Comparison of ENCODE assay signal across 8 cellular contexts in the genomic region with DNA sequence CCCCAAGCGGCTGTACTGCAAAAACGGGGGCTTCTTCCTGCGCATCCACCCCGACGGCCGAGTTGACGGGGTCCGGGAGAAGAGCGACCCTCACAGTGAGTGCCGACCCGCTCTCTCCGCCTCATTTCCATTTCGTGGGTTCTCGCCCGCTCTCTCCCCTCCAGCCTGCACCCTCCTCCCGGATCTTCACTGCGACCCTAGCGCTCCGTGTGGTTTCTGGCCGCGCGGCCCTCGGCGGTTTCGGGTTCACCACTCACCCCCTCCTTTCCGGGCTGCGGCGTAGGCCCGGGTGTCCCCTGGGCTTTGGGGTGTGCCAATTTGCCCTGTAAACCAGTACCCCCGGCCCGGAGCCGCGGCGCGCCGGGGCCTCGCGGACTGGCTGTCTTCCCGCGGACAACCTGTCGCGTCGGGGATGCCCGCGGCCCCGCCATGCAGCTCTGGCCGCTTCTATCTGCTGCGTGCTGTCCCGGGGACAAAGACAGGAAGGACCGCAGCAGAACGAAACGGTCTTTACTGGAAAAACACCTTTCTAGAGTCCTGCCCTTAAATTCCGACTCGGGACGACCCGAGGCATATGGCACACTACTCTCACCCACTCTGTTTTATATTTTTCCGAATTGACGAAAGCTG. TPM values are rescaled to one million over a fixed set of nuclear protein-coding genes. Genes with fewer than 3 reads are reported as not detected.
DNase-seq lines count a peak whose midpoint lies in the region; ATAC-seq and TF ChIP-seq lines count a peak whose summit lies in the region.

No MANE protein-coding gene starts in this region.

- peaks cover 28% of the 10 kb centered on the region for H3K4me1 ChIP-seq in mammary epithelial cell (ENCODE audit: insufficient read depth, low read length)
- peaks cover 0 to 23% (median 17%) of the 10 kb centered on the region in 6 donors for H3K4me1 ChIP-seq in spleen

- TF ChIP-seq CTCF in RWPE1 (conservative IDR thresholded peaks at IDR 0.05; ENCODE audit: low read depth), result no peak
- peak in 1 of 2 donors; percentile 16 for TF ChIP-seq CTCF in mammary epithelial cell (conservative IDR thresholded peaks at IDR 0.05 in 1 of 2, IDR thresholded peaks at IDR 0.05 in 1 of 2; ENCODE audit: extremely low read depth in 1 of 2, insufficient read depth in 1 of 2, low read depth in 1 of 2, low read length in 2 of 2)
- no peak for TF ChIP-seq CTCF in spleen (IDR thresholded peaks at IDR 0.05 in 8 of 11, conservative IDR thresholded peaks at IDR 0.05 in 3 of 11)

- H3K27me3 ChIP-seq in mammary epithelial cell (ENCODE audit: insufficient read depth, low read length) (no peaks in the 10 kb centered on the region), spleen (replicated peaks in 1 of 7) (peaks cover 0 to 94% (median 75%) of the 10 kb centered on the region in 7 donors)

- BruUV-seq in mammary epithelial cell (replicated peaks; lab: Mats Ljungman, UMichigan), result TSS peak; percentile 86

- H3K36me3 ChIP-seq in mammary epithelial cell (ENCODE audit: insufficient read depth, low read length) (no peaks in the 10 kb centered on the region), spleen (no peaks in the 10 kb centered on the region)

- H4K20me1 ChIP-seq in mammary epithelial cell (ENCODE audit: insufficient read depth, low read length), result no peaks in the 10 kb centered on the region

- H3K4me2 ChIP-seq in mammary epithelial cell (ENCODE audit: insufficient read depth, low read depth, low read length), result peak overlapping the region; percentile 84

- peak; percentile 52 for DNase-seq in COLO668 (lab: John Stamatoyannopoulos, UW; ENCODE audit: unreplicated experiment)
- peak; percentile 41 for DNase-seq in RWPE1 (ENCODE audit: low spot score)
- DNase-seq in mammary epithelial cell, result peak; percentile 42
- DNase-seq in immature natural killer cell, result peak; percentile 35 to 50 (median 44)
- peak; percentile 81 for DNase-seq in spleen
- DNase-seq in NOMO-1 (lab: John Stamatoyannopoulos, UW; ENCODE audit: unreplicated experiment in 2 of 2), result no peak

- in situ Hi-C loops in GM18951 (cut with MboI; ENCODE audit: low sequenced_read_pairs, unreplicated experiment) (no loop called here), mammary epithelial cell (cut with MboI; ENCODE audit: low sequenced_read_pairs in 2 of 2) (loop anchor here in 1 of 2 donors (10.0 kb wide), 1 partner anchor 63 kb away; no protein-coding TSS in a partner anchor)

- H3K27ac Mint-ChIP-seq in immature natural killer cell, result peak overlapping the region in 1 of 6 donors; percentile 36

- peak; percentile 52 for ATAC-seq in HG03097 (IDR thresholded peaks at IDR 0.05; ENCODE audit: low FRiP score, unreplicated experiment)

- H3K27me3 Mint-ChIP-seq in immature natural killer cell (ENCODE audit: low read depth in 3 of 3), result peaks cover 20 to 36% (median 34%) of the 10 kb centered on the region in 3 donors

- POLR2A ChIA-PET in RWPE1 (lab: Yijun Ruan, JAX; ENCODE audit: low non-redundant PET), result no interaction called here

- no peaks in the 10 kb centered on the region for H3K36me3 Mint-ChIP-seq in immature natural killer cell

- dilution Hi-C loops in mammary epithelial cell (cut with HindIII; ENCODE audit: low sequenced_read_pairs), result no loop called here

- peak overlapping the region; percentile 77 for H3K27ac ChIP-seq in RWPE1
- H3K27ac ChIP-seq in mammary epithelial cell (ENCODE audit: insufficient read depth, low read depth, low read length), result peak overlapping the region; percentile 59
- peak overlapping the region in 6 of 8 donors; percentile 0 to 45 (median 25) for H3K27ac ChIP-seq in spleen

- peak overlapping the region; percentile 79 to 89 (median 86) for H3K4me3 Mint-ChIP-seq in immature natural killer cell

- intact Hi-C loops in mammary epithelial cell (cut with micrococcal nuclease), result loop anchor here (5.0 kb wide), 1 partner anchor 40 kb away; no protein-coding TSS in a partner anchor
- intact Hi-C loops in spleen (cut with DNase I; ENCODE audit: low total_unique reads), result no loop called here

- H3K4me3 ChIP-seq in mammary epithelial cell (replicated peaks in 1 of 3; ENCODE audit: insufficient read depth in 1 of 3, low read depth in 2 of 3, low read length in 3 of 3) (peak overlapping the region; percentile 88 to 94 (median 92)), spleen (peak overlapping the region; percentile 41 to 78 (median 56))

- H3K9me3 ChIP-seq in mammary epithelial cell (replicated peaks; ENCODE audit: insufficient read depth, low read length) (no peaks in the 10 kb centered on the region), spleen (no peaks in the 10 kb centered on the region)

- CTCF ChIA-PET in RWPE1 (lab: Yijun Ruan, JAX), result interaction anchor here (1.7 kb wide), 1 partner anchor 70 kb away, joined by 5 read pairs; no protein-coding TSS in a partner anchor
- CTCF ChIA-PET in mammary epithelial cell (lab: Charles Lee; ENCODE audit: low non-redundant PET), result no interaction called here

- WGBS in mammary epithelial cell (ENCODE audit: low coverage, missing lambda C conversion rate), result 2% methylated on average over 46 of the region's 58 CpGs
- 0 to 1% (median 1%) methylated on average over 50 to 58 of the region's 58 CpGs for WGBS in spleen, 5 donors

- H3K4me1 Mint-ChIP-seq in immature natural killer cell, result peaks cover 12 to 20% of the 10 kb centered on the region in 2 donors

- H3K9ac ChIP-seq in mammary epithelial cell (ENCODE audit: insufficient read depth, low read length), result peak overlapping the region; percentile 70

- H3K9me3 Mint-ChIP-seq in immature natural killer cell, result no peaks in the 10 kb centered on the region

- peak overlapping the region; percentile 97 for H2AFZ ChIP-seq in mammary epithelial cell (ENCODE audit: low read depth, low read length)

- peak; percentile 45 for TF ChIP-seq POLR2A in GM18951 (IDR thresholded peaks at IDR 0.05; ENCODE audit: extremely low read depth, insufficient read depth, insufficient read length)
- TF ChIP-seq POLR2A in spleen (IDR thresholded peaks at IDR 0.05), result no peak

- H3K79me2 ChIP-seq in mammary epithelial cell (ENCODE audit: insufficient read depth, low read length), result peaks cover 47% of the 10 kb centered on the region

RNA-seq across cellular contexts. Expression of a gene that starts 0.7 kb away (rescaled TPM):
- 10 to 100 TPM; 17.3 to 30.6 TPM for total RNA-seq in mammary epithelial cell
- 3.7 TPM for polyA plus RNA-seq in mammary epithelial cell
- polyA minus RNA-seq in mammary epithelial cell, result 7.7 TPM
- polyA plus RNA-seq in immature natural killer cell, result not detected
- total RNA-seq in spleen, result 1 to 10 TPM; 1.1 to 3.1 (median 2.6) TPM
- polyA plus RNA-seq in spleen, result under 1 TPM; 0.48 to 0.96 (median 0.86) TPM

Comparison
In these comparisons a context has a peak if more than half of its experiments do, and no peak if none do; other contexts are left out.
1. DNase-seq: peak in COLO668 (single experiment), RWPE1 (single experiment), mammary epithelial cell (single experiment), immature natural killer cell (3 of 3) and spleen (single experiment); none in NOMO-1 (0 of 2).
2. H3K27ac ChIP-seq: peak in every context shown above with its lines; median percentile 77 in RWPE1; 59 in mammary epithelial cell; 25 in spleen.